ENCODE assay signal across 8 cellular contexts in the genomic region with DNA sequence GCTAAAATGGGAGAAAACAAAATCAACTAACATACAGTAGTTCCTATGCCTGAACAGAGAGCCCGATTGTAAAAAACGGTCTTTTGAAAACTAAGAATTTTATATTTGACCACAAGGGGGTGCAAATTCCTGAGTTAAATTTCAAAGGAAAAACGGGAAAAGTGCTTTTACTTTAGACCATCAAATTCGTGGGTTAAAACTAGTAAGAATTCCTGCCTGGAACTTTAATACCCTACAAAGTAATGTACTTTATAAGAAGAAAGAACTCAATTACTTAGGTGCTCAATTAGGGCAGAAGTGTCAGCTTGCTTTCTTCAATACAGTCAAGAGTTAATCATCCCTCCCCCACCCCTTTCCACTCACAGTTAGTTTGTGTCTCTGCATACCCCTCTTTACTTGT.
DNase-seq lines count a peak whose midpoint lies in the region; ATAC-seq and TF ChIP-seq lines count a peak whose summit lies in the region.

No MANE protein-coding gene starts in this region.

- H3K4me1 Mint-ChIP-seq in stimulated activated effector memory CD8-positive, alpha-beta T cell treated with anti-CD3 and anti-CD28 coated beads, Interleukin-12 subunit alpha, Interleukin-12 subunit beta, amount 100 ng/mL, for 72 hours = peaks cover 14% of the 10 kb centered on the region

- H3K79me2 ChIP-seq in OCI-LY3 (ENCODE audit: low read length) = peaks cover 30% of the 10 kb centered on the region

- H3K14ac ChIP-seq in neuronal stem cell (ENCODE audit: low read length) = no peak overlapping the region

- DNase-seq in ACHN = peak; percentile 49
- DNase-seq in GM10266 (ENCODE audit: extremely low spot score) = no peak
- DNase-seq in neuronal stem cell (ENCODE audit: low spot score) = peak; percentile 32
- no peak for DNase-seq in stimulated activated effector memory CD8-positive, alpha-beta T cell treated with anti-CD3 and anti-CD28 coated beads, Interleukin-12 subunit alpha, Interleukin-12 subunit beta, amount 100 ng/mL, for 72 hours (ENCODE audit: low spot score in 2 of 2)
- no peak for DNase-seq in activated CD4-positive, alpha-beta T cell treated with anti-CD3 and anti-CD28 coated beads for 1 hour

- WGBS in neuronal stem cell (ENCODE audit: extremely low coverage in 2 of 2, insufficient read length in 2 of 2, insufficient replicate concordance in 1 of 2), 2 donors = no CpG with 5 or more reads among the region's 4 CpGs

- peaks cover 36% of the 10 kb centered on the region for H3K36me3 Mint-ChIP-seq in stimulated activated effector memory CD8-positive, alpha-beta T cell treated with anti-CD3 and anti-CD28 coated beads, Interleukin-12 subunit alpha, Interleukin-12 subunit beta, amount 100 ng/mL, for 72 hours

- no peak overlapping the region for H3K27ac Mint-ChIP-seq in stimulated activated effector memory CD8-positive, alpha-beta T cell treated with anti-CD3 and anti-CD28 coated beads, Interleukin-12 subunit alpha, Interleukin-12 subunit beta, amount 100 ng/mL, for 72 hours

- H3K4me3 ChIP-seq in OCI-LY3 (ENCODE audit: low read length) (no peak overlapping the region), endocrine pancreas (ENCODE audit: control insufficient read depth, insufficient read depth, low read length) (peak overlapping the region; percentile 83), neuronal stem cell (ENCODE audit: low read length in 2 of 2) (no peak overlapping the region)

- no peak overlapping the region for H4K8ac ChIP-seq in neuronal stem cell (ENCODE audit: low read depth, low read length)

- no peaks in the 10 kb centered on the region for H3K9me3 Mint-ChIP-seq in stimulated activated effector memory CD8-positive, alpha-beta T cell treated with anti-CD3 and anti-CD28 coated beads, Interleukin-12 subunit alpha, Interleukin-12 subunit beta, amount 100 ng/mL, for 72 hours

- no peak overlapping the region for H3K18ac ChIP-seq in neuronal stem cell (ENCODE audit: low read length)

- no peak overlapping the region for H3K23ac ChIP-seq in neuronal stem cell (ENCODE audit: low read depth, low read length, poor library complexity)

- TF ChIP-seq CTCF in GM10266 (IDR thresholded peaks at IDR 0.05; ENCODE audit: control insufficient read depth, insufficient read depth, low read depth, missing control alignments) (peak; percentile 28), OCI-LY3 (IDR thresholded peaks at IDR 0.05; ENCODE audit: low read depth, low read length) (peak; percentile 87)

- no peak overlapping the region for H3K27ac ChIP-seq in OCI-LY3 (ENCODE audit: low read length)
- H3K27ac ChIP-seq in neuronal stem cell (replicated peaks; ENCODE audit: low read length) = no peak overlapping the region

- H3K4me1 ChIP-seq in OCI-LY3 (ENCODE audit: low read length) = peaks cover 15% of the 10 kb centered on the region
- H3K4me1 ChIP-seq in endocrine pancreas (ENCODE audit: control insufficient read depth, insufficient read depth, low read length) = peaks cover 6% of the 10 kb centered on the region
- peaks cover 1% of the 10 kb centered on the region in 2 donors for H3K4me1 ChIP-seq in neuronal stem cell (ENCODE audit: control insufficient read depth in 2 of 2, insufficient read depth in 1 of 2, low read depth in 1 of 2, low read length in 2 of 2)

- H3K9me3 ChIP-seq in OCI-LY3 (ENCODE audit: insufficient read depth, low read length) (no peaks in the 10 kb centered on the region), endocrine pancreas (ENCODE audit: control insufficient read depth, low read length) (no peaks in the 10 kb centered on the region), neuronal stem cell (replicated peaks in 1 of 2; ENCODE audit: control insufficient read depth in 2 of 2, insufficient read depth in 1 of 2, low read depth in 1 of 2, low read length in 2 of 2) (no peaks in the 10 kb centered on the region)

- in situ Hi-C loops in ACHN (cut with HindIII; ENCODE audit: low pct_ligation_motif_present, low pct_unique_long_range_greater_than_20kb, low sequenced_read_pairs) = no loop called here

- ATAC-seq in stimulated activated effector memory CD8-positive, alpha-beta T cell treated with anti-CD3 and anti-CD28 coated beads, Interleukin-12 subunit alpha, Interleukin-12 subunit beta, amount 100 ng/mL, for 72 hours = no peak
- no peak for ATAC-seq in HG03571 (IDR thresholded peaks at IDR 0.05; ENCODE audit: unreplicated experiment)

- H3K9ac ChIP-seq in OCI-LY3 (ENCODE audit: low read length) = no peak overlapping the region
- H3K9ac ChIP-seq in endocrine pancreas (ENCODE audit: control insufficient read depth, insufficient read depth, low read length) = no peak overlapping the region
- H3K9ac ChIP-seq in neuronal stem cell (ENCODE audit: low read depth, low read length, poor library complexity) = no peak overlapping the region

- H3K36me3 ChIP-seq in OCI-LY3 (replicated peaks; ENCODE audit: low read depth, low read length) (peaks cover 4% of the 10 kb centered on the region), endocrine pancreas (ENCODE audit: control insufficient read depth, insufficient read depth, low read length) (no peaks in the 10 kb centered on the region), neuronal stem cell (replicated peaks in 1 of 2; ENCODE audit: control insufficient read depth in 2 of 2, insufficient read depth in 2 of 2, low read length in 2 of 2) (peaks cover 0 to 6% of the 10 kb centered on the region in 2 donors)

- H3K79me1 ChIP-seq in neuronal stem cell (ENCODE audit: low read depth, low read length) = peaks cover 2% of the 10 kb centered on the region

- peaks cover 10% of the 10 kb centered on the region for H4K20me1 ChIP-seq in OCI-LY3 (ENCODE audit: insufficient read depth, low read length)

- H3K27me3 ChIP-seq in OCI-LY3 (ENCODE audit: low read depth, low read length) (no peaks in the 10 kb centered on the region), endocrine pancreas (ENCODE audit: control insufficient read depth, insufficient read depth, low read length) (no peaks in the 10 kb centered on the region), neuronal stem cell (ENCODE audit: control insufficient read depth in 3 of 3, insufficient read depth in 3 of 3, low read depth in 1 of 3, low read length in 3 of 3) (no peaks in the 10 kb centered on the region)

- no peak overlapping the region for H2BK12ac ChIP-seq in neuronal stem cell (ENCODE audit: low read length)

- H2BK15ac ChIP-seq in neuronal stem cell (ENCODE audit: low read length) = no peak overlapping the region

- H2AFZ ChIP-seq in OCI-LY3 (ENCODE audit: low read depth, low read length) (no peak overlapping the region), neuronal stem cell (ENCODE audit: low read length) (no peak overlapping the region)

- H2AK5ac ChIP-seq in neuronal stem cell (ENCODE audit: low read depth, low read length) = no peak overlapping the region

- H2BK5ac ChIP-seq in neuronal stem cell (ENCODE audit: low read length) = no peak overlapping the region

- no peak overlapping the region for H3K4ac ChIP-seq in neuronal stem cell (ENCODE audit: low read length)

- H3K4me2 ChIP-seq in OCI-LY3 (ENCODE audit: low read length) = peak overlapping the region; percentile 31
- no peak overlapping the region for H3K4me2 ChIP-seq in neuronal stem cell (ENCODE audit: insufficient read depth, low read length, poor library complexity, severe bottlenecking)

- no peak overlapping the region for H4K91ac ChIP-seq in neuronal stem cell (ENCODE audit: low read depth, low read length, poor library complexity)

- no peak overlapping the region for H2BK120ac ChIP-seq in neuronal stem cell (ENCODE audit: low read depth, low read length)

- no peak overlapping the region for H3K4me3 Mint-ChIP-seq in stimulated activated effector memory CD8-positive, alpha-beta T cell treated with anti-CD3 and anti-CD28 coated beads, Interleukin-12 subunit alpha, Interleukin-12 subunit beta, amount 100 ng/mL, for 72 hours

Comparison
In these comparisons a context has a peak if more than half of its experiments do, and no peak if none do; other contexts are left out.
1. DNase-seq: peak in ACHN (single experiment) and neuronal stem cell (single experiment); none in GM10266 (single experiment), stimulated activated effector memory CD8-positive, alpha-beta T cell treated with anti-CD3 and anti-CD28 coated beads, Interleukin-12 subunit alpha, Interleukin-12 subunit beta, amount 100 ng/mL, for 72 hours (0 of 2) and activated CD4-positive, alpha-beta T cell treated with anti-CD3 and anti-CD28 coated beads for 1 hour (single experiment).